Comparison of ENCODE assay signal across 28 cellular contexts in genomic region chr15:36271048-36271447, GRCh38.
"Had no signal": no experiment of that assay in that cellular context is flagged by ENCODE, and none has a peak within 500 bp of the region (broad histone marks: within the 10 kb centered on the region; RNA-seq: fewer than 3 reads in every experiment).

No MANE protein-coding gene starts in this region.

- H3K4me3 Mint-ChIP-seq: activated CD4-positive, alpha-beta T cell treated with anti-CD3 and anti-CD28 coated beads for 36 hours; activated CD8-positive, alpha-beta memory T cell treated with anti-CD3 and anti-CD28 coated beads, Interleukin-2, amount 10 ng/mL, durations not matched to agents 7 days and 5 days; activated CD8-positive, alpha-beta T cell treated with anti-CD3 and anti-CD28 coated beads, Interleukin-2, amount 10 ng/mL, durations not matched to agents 7 days and 5 days; activated naive CD8-positive, alpha-beta T cell; activated T-cell treated with anti-CD3 and anti-CD28 coated beads, Interleukin-2, amount 50 U/mL, for 72 hours; nephron; stimulated activated effector memory CD8-positive, alpha-beta T cell treated with anti-CD3 and anti-CD28 coated beads, Interleukin-12 subunit alpha, Interleukin-12 subunit beta, amount 100 ng/mL, for 72 hours; stimulated activated naive CD8-positive, alpha-beta T cell treated with anti-CD3 and anti-CD28 coated beads, Interleukin-15, Interleukin-2, amounts not matched to agents 100 ng/mL and 50 ng/mL, for 24 hours; T-helper 2 cell treated with Interferon-gamma antibody and Interleukin-4, amounts not matched to agents 5 μg/mL and 100 μg/mL, for 36 hours; type B pancreatic cell had no signal

- H3K36me3 Mint-ChIP-seq: activated CD8-positive, alpha-beta memory T cell treated with anti-CD3 and anti-CD28 coated beads, Interleukin-2, amount 10 ng/mL, durations not matched to agents 7 days and 5 days; activated naive CD8-positive, alpha-beta T cell; stimulated activated effector memory CD8-positive, alpha-beta T cell treated with anti-CD3 and anti-CD28 coated beads, Interleukin-12 subunit alpha, Interleukin-12 subunit beta, amount 100 ng/mL, for 72 hours; type B pancreatic cell had no signal

- H3K36me3 ChIP-seq: gastrocnemius medialis, left ventricle myocardium inferior, ovary, thoracic aorta had no signal

- ATAC-seq: activated CD4-positive, alpha-beta T cell treated with anti-CD3 and anti-CD28 coated beads for 36 hours; activated CD8-positive, alpha-beta memory T cell treated with anti-CD3 and anti-CD28 coated beads, Interleukin-2, amount 10 ng/mL, durations not matched to agents 7 days and 5 days; activated CD8-positive, alpha-beta T cell treated with anti-CD3 and anti-CD28 coated beads, Interleukin-2, amount 10 ng/mL, durations not matched to agents 7 days and 5 days; activated T-cell treated with anti-CD3 and anti-CD28 coated beads, Interleukin-2, amount 50 U/mL, for 72 hours; body of pancreas; gastrocnemius medialis; mucosa of descending colon; sciatic nerve; stimulated activated effector memory CD8-positive, alpha-beta T cell treated with anti-CD3 and anti-CD28 coated beads, Interleukin-12 subunit alpha, Interleukin-12 subunit beta, amount 100 ng/mL, for 72 hours had no signal

- H3K9me3 ChIP-seq: body of pancreas, gastrocnemius medialis, mucosa of descending colon, ovary, thoracic aorta, uterus had no signal

- DNase-seq: activated CD4-positive, alpha-beta T cell treated with anti-CD3 and anti-CD28 coated beads for 36 hours; activated CD4-positive, CD25-positive, alpha-beta regulatory T cell; activated CD8-positive, alpha-beta memory T cell treated with anti-CD3 and anti-CD28 coated beads, Interleukin-2, amount 10 ng/mL, durations not matched to agents 7 days and 5 days; activated CD8-positive, alpha-beta T cell treated with anti-CD3 and anti-CD28 coated beads, Interleukin-2, amount 10 ng/mL, durations not matched to agents 7 days and 5 days; activated naive CD4-positive, alpha-beta T cell; activated T-cell treated with anti-CD3 and anti-CD28 coated beads, Interleukin-2, amount 50 U/mL, for 72 hours; anterior cingulate cortex; body of pancreas; dermis blood vessel endothelial cell; effector CD8-positive, alpha-beta T cell; gastrocnemius medialis; glutamatergic neuron; left ventricle myocardium inferior; mucosa of descending colon; ovary; stimulated activated CD4-positive, alpha-beta T cell treated with anti-CD3 and anti-CD28 coated beads, Interleukin-4, amount 100 ng/mL, for 24 hours; uterus had no signal

- H3K27me3 ChIP-seq: body of pancreas, gastrocnemius medialis, ovary, uterus had no signal

- H3K27ac Mint-ChIP-seq: activated CD4-positive, alpha-beta T cell treated with anti-CD3 and anti-CD28 coated beads for 36 hours; activated CD8-positive, alpha-beta memory T cell treated with anti-CD3 and anti-CD28 coated beads, Interleukin-2, amount 10 ng/mL, durations not matched to agents 7 days and 5 days; activated CD8-positive, alpha-beta T cell treated with anti-CD3 and anti-CD28 coated beads, Interleukin-2, amount 10 ng/mL, durations not matched to agents 7 days and 5 days; activated naive CD8-positive, alpha-beta T cell; activated T-cell treated with anti-CD3 and anti-CD28 coated beads, Interleukin-2, amount 50 U/mL, for 72 hours; nephron; progenitor cell of endocrine pancreas; stimulated activated effector memory CD8-positive, alpha-beta T cell treated with anti-CD3 and anti-CD28 coated beads, Interleukin-12 subunit alpha, Interleukin-12 subunit beta, amount 100 ng/mL, for 72 hours; stimulated activated naive CD8-positive, alpha-beta T cell treated with anti-CD3 and anti-CD28 coated beads, Interleukin-15, Interleukin-2, amounts not matched to agents 100 ng/mL and 50 ng/mL, for 24 hours; T-helper 2 cell treated with Interferon-gamma antibody and Interleukin-4, amounts not matched to agents 5 μg/mL and 100 μg/mL, for 36 hours; type B pancreatic cell had no signal

- H3K9me3 Mint-ChIP-seq: stimulated activated naive CD8-positive, alpha-beta T cell treated with anti-CD3 and anti-CD28 coated beads, Interleukin-15, Interleukin-2, amounts not matched to agents 100 ng/mL and 50 ng/mL, for 24 hours; T-helper 2 cell treated with Interferon-gamma antibody and Interleukin-4, amounts not matched to agents 5 μg/mL and 100 μg/mL, for 36 hours; type B pancreatic cell had no signal

- H3K4me1 Mint-ChIP-seq: activated CD4-positive, alpha-beta T cell treated with anti-CD3 and anti-CD28 coated beads for 36 hours; activated CD8-positive, alpha-beta memory T cell treated with anti-CD3 and anti-CD28 coated beads, Interleukin-2, amount 10 ng/mL, durations not matched to agents 7 days and 5 days; nephron; stimulated activated effector memory CD8-positive, alpha-beta T cell treated with anti-CD3 and anti-CD28 coated beads, Interleukin-12 subunit alpha, Interleukin-12 subunit beta, amount 100 ng/mL, for 72 hours had no signal

- H3K4me3 ChIP-seq: body of pancreas, gastrocnemius medialis, left ventricle myocardium inferior, lung, mucosa of descending colon, ovary, skin epidermis, thoracic aorta, uterus had no signal

- H3K4me1 ChIP-seq: body of pancreas, gastrocnemius medialis, left ventricle myocardium inferior, uterus had no signal

- H3K27ac ChIP-seq: body of pancreas, gastrocnemius medialis, left ventricle myocardium inferior, ovary, skin epidermis, thoracic aorta, uterus had no signal

- H3K27me3 Mint-ChIP-seq: activated CD4-positive, alpha-beta T cell treated with anti-CD3 and anti-CD28 coated beads for 36 hours; activated CD8-positive, alpha-beta memory T cell treated with anti-CD3 and anti-CD28 coated beads, Interleukin-2, amount 10 ng/mL, durations not matched to agents 7 days and 5 days; activated naive CD8-positive, alpha-beta T cell; stimulated activated naive CD8-positive, alpha-beta T cell treated with anti-CD3 and anti-CD28 coated beads, Interleukin-15, Interleukin-2, amounts not matched to agents 100 ng/mL and 50 ng/mL, for 24 hours had no signal
